21 cellular contexts compared by ENCODE assay signal in genomic region chr2:230775737-230776136, GRCh38.
DNase-seq lines count a peak whose midpoint lies in the region; ATAC-seq and TF ChIP-seq lines count a peak whose summit lies in the region.
"Had no signal": no experiment of that assay in that cellular context is flagged by ENCODE, and none has a peak within 500 bp of the region (broad histone marks: within the 10 kb centered on the region; RNA-seq: fewer than 3 reads in every experiment).

No MANE protein-coding gene starts in this region.

- no peak for ATAC-seq in activated CD8-positive, alpha-beta memory T cell treated with anti-CD3 and anti-CD28 coated beads, Interleukin-2, amount 10 ng/mL, durations not matched to agents 7 days and 5 days
- ATAC-seq in activated naive CD8-positive, alpha-beta T cell treated with anti-CD3 and anti-CD28 coated beads, Interleukin-2, amount 10 ng/mL, durations not matched to agents 7 days and 5 days (ENCODE audit: low read depth) = no peak
- ATAC-seq in HG03432 (IDR thresholded peaks at IDR 0.05; ENCODE audit: unreplicated experiment) = no peak
- no peak for ATAC-seq in HG02938 (IDR thresholded peaks at IDR 0.05; ENCODE audit: unreplicated experiment)
- ATAC-seq: A549; left cardiac atrium; stimulated activated memory B cell treated with anti-CD40 and anti-IgM and Interleukin-4, amounts not matched to agents 10 μg/mL and 1 μg/mL and 100 μg/mL, for 72 hours had no signal

- no peak for DNase-seq in activated CD8-positive, alpha-beta memory T cell treated with anti-CD3 and anti-CD28 coated beads, Interleukin-2, amount 10 ng/mL, durations not matched to agents 7 days and 5 days
- no peak for DNase-seq in activated CD8-positive, alpha-beta memory T cell treated with anti-CD3 and anti-CD28 coated beads, Interleukin-2, amount 50 U/mL, for 4 hours
- DNase-seq in HFFc6 (no peak), osteocyte (ENCODE audit: extremely low spot score, unreplicated experiment) (no peak), GM19240 (ENCODE audit: insufficient read length, low spot score) (no peak)
- no peak for DNase-seq in activated naive CD8-positive, alpha-beta T cell treated with anti-CD3 and anti-CD28 coated beads, Interleukin-2, amount 10 ng/mL, durations not matched to agents 7 days and 5 days
- DNase-seq: activated CD8-positive, alpha-beta memory T cell treated with anti-CD3 and anti-CD28 coated beads for 24 hours; activated effector memory CD4-positive, alpha-beta T cell treated with anti-CD3 and anti-CD28 coated beads, Interleukin-2, amount 50 U/mL, for 16 hours; C1 segment of cervical spinal cord; colonic mucosa; DMS53; foreskin melanocyte; left cardiac atrium; NCI-H146; NCI-H2227 treated with DMSO at 0.1 percent for 48 hours; nucleus accumbens; thyroid gland had no signal

- CTCF ChIA-PET in activated CD8-positive, alpha-beta memory T cell treated with anti-CD3 and anti-CD28 coated beads, Interleukin-2, amount 10 ng/mL, durations not matched to agents 7 days and 5 days (lab: Charles Lee) = interaction anchor here (2.3 to 2.5 kb wide), 2 partner anchors 13 to 23 kb away, joined by 7 to 8 read pairs; no protein-coding TSS in a partner anchor

- H3K36me3 Mint-ChIP-seq in activated CD8-positive, alpha-beta memory T cell treated with anti-CD3 and anti-CD28 coated beads, Interleukin-2, amount 10 ng/mL, durations not matched to agents 7 days and 5 days = peaks cover 88% of the 10 kb centered on the region
- H3K36me3 Mint-ChIP-seq in HFFc6 (ENCODE audit: low read depth) (peaks cover 78% of the 10 kb centered on the region), osteocyte (ENCODE audit: unreplicated experiment) (peaks cover 20% of the 10 kb centered on the region)
- peaks cover 71% of the 10 kb centered on the region for H3K36me3 Mint-ChIP-seq in activated naive CD8-positive, alpha-beta T cell treated with anti-CD3 and anti-CD28 coated beads, Interleukin-2, amount 10 ng/mL, durations not matched to agents 7 days and 5 days

- TF ChIP-seq CTCF in HFFc6 (IDR thresholded peaks at IDR 0.05) = no peak
- no peak for TF ChIP-seq CTCF in osteocyte (IDR thresholded peaks at IDR 0.05)

- H3K4me3 Mint-ChIP-seq in activated CD8-positive, alpha-beta memory T cell treated with anti-CD3 and anti-CD28 coated beads, Interleukin-2, amount 10 ng/mL, durations not matched to agents 7 days and 5 days = no peak overlapping the region
- no peak overlapping the region for H3K4me3 Mint-ChIP-seq in HFFc6
- no peak overlapping the region for H3K4me3 Mint-ChIP-seq in activated naive CD8-positive, alpha-beta T cell treated with anti-CD3 and anti-CD28 coated beads, Interleukin-2, amount 10 ng/mL, durations not matched to agents 7 days and 5 days
- no peak overlapping the region for H3K4me3 Mint-ChIP-seq in osteocyte (ENCODE audit: unreplicated experiment)
- H3K4me3 Mint-ChIP-seq: stimulated activated memory B cell treated with anti-CD40 and anti-IgM and Interleukin-4, amounts not matched to agents 10 μg/mL and 1 μg/mL and 100 μg/mL, for 72 hours had no signal

- POLR2A ChIA-PET in activated naive CD8-positive, alpha-beta T cell treated with anti-CD3 and anti-CD28 coated beads, Interleukin-2, amount 10 ng/mL, durations not matched to agents 7 days and 5 days (lab: Charles Lee) = no interaction called here

- H3K27ac Mint-ChIP-seq in activated CD8-positive, alpha-beta memory T cell treated with anti-CD3 and anti-CD28 coated beads, Interleukin-2, amount 10 ng/mL, durations not matched to agents 7 days and 5 days = peak overlapping the region; percentile 18
- peak overlapping the region; percentile 94 for H3K27ac Mint-ChIP-seq in HFFc6
- peak overlapping the region; percentile 23 for H3K27ac Mint-ChIP-seq in activated naive CD8-positive, alpha-beta T cell treated with anti-CD3 and anti-CD28 coated beads, Interleukin-2, amount 10 ng/mL, durations not matched to agents 7 days and 5 days
- peak overlapping the region; percentile 69 for H3K27ac Mint-ChIP-seq in osteocyte (ENCODE audit: unreplicated experiment)
- H3K27ac Mint-ChIP-seq: stimulated activated memory B cell treated with anti-CD40 and anti-IgM and Interleukin-4, amounts not matched to agents 10 μg/mL and 1 μg/mL and 100 μg/mL, for 72 hours had no signal

- H3K27me3 Mint-ChIP-seq in activated CD8-positive, alpha-beta memory T cell treated with anti-CD3 and anti-CD28 coated beads, Interleukin-2, amount 10 ng/mL, durations not matched to agents 7 days and 5 days = no peaks in the 10 kb centered on the region
- H3K27me3 Mint-ChIP-seq in HFFc6 (ENCODE audit: insufficient read depth) (no peaks in the 10 kb centered on the region; the same call in 1 of the 2 replicates), osteocyte (ENCODE audit: unreplicated experiment) (no peaks in the 10 kb centered on the region)
- no peaks in the 10 kb centered on the region for H3K27me3 Mint-ChIP-seq in activated naive CD8-positive, alpha-beta T cell treated with anti-CD3 and anti-CD28 coated beads, Interleukin-2, amount 10 ng/mL, durations not matched to agents 7 days and 5 days
- H3K27me3 Mint-ChIP-seq: stimulated activated memory B cell treated with anti-CD40 and anti-IgM and Interleukin-4, amounts not matched to agents 10 μg/mL and 1 μg/mL and 100 μg/mL, for 72 hours had no signal

- H3K9me3 Mint-ChIP-seq in activated CD8-positive, alpha-beta memory T cell treated with anti-CD3 and anti-CD28 coated beads, Interleukin-2, amount 10 ng/mL, durations not matched to agents 7 days and 5 days (ENCODE audit: low read depth) = no peaks in the 10 kb centered on the region
- H3K9me3 Mint-ChIP-seq in HFFc6 = no peaks in the 10 kb centered on the region
- H3K9me3 Mint-ChIP-seq in activated naive CD8-positive, alpha-beta T cell treated with anti-CD3 and anti-CD28 coated beads, Interleukin-2, amount 10 ng/mL, durations not matched to agents 7 days and 5 days = peaks cover 6% of the 10 kb centered on the region
- peaks cover 11% of the 10 kb centered on the region for H3K9me3 Mint-ChIP-seq in osteocyte (ENCODE audit: unreplicated experiment)
- H3K9me3 Mint-ChIP-seq: stimulated activated memory B cell treated with anti-CD40 and anti-IgM and Interleukin-4, amounts not matched to agents 10 μg/mL and 1 μg/mL and 100 μg/mL, for 72 hours had no signal

- peaks cover 88% of the 10 kb centered on the region for H3K4me1 Mint-ChIP-seq in activated CD8-positive, alpha-beta memory T cell treated with anti-CD3 and anti-CD28 coated beads, Interleukin-2, amount 10 ng/mL, durations not matched to agents 7 days and 5 days
- H3K4me1 Mint-ChIP-seq in HFFc6 (ENCODE audit: low read depth) = peaks cover 96% of the 10 kb centered on the region
- H3K4me1 Mint-ChIP-seq in activated naive CD8-positive, alpha-beta T cell treated with anti-CD3 and anti-CD28 coated beads, Interleukin-2, amount 10 ng/mL, durations not matched to agents 7 days and 5 days = peaks cover 83% of the 10 kb centered on the region
- peaks cover 33% of the 10 kb centered on the region for H3K4me1 Mint-ChIP-seq in osteocyte (ENCODE audit: unreplicated experiment)

Comparison
In these comparisons a context has a peak if more than half of its experiments do, and no peak if none do; other contexts are left out.
1. H3K27ac Mint-ChIP-seq: peak in every context shown above with its lines; median percentile 94 in HFFc6; 69 in osteocyte; 23 in activated naive CD8-positive, alpha-beta T cell treated with anti-CD3 and anti-CD28 coated beads, Interleukin-2, amount 10 ng/mL, durations not matched to agents 7 days and 5 days; 18 in activated CD8-positive, alpha-beta memory T cell treated with anti-CD3 and anti-CD28 coated beads, Interleukin-2, amount 10 ng/mL, durations not matched to agents 7 days and 5 days.